In genomic region chr5:155728857-155729683, GRCh38 we compare ENCODE assay signal across 8 cellular contexts.
DNase-seq lines count a peak whose midpoint lies in the region; ATAC-seq and TF ChIP-seq lines count a peak whose summit lies in the region.

No MANE protein-coding gene starts in this region.

- H3K4me3 Mint-ChIP-seq in WTC11, result peak overlapping the region; percentile 73
- no peak overlapping the region for H3K4me3 Mint-ChIP-seq in activated naive CD8-positive, alpha-beta T cell treated with anti-CD3 and anti-CD28 coated beads, Interleukin-2, amount 50 U/mL, for 24 hours

- no peaks in the 10 kb centered on the region for H3K9me3 Mint-ChIP-seq in WTC11
- H3K9me3 Mint-ChIP-seq in activated naive CD8-positive, alpha-beta T cell treated with anti-CD3 and anti-CD28 coated beads, Interleukin-2, amount 50 U/mL, for 24 hours, result peaks cover 5% of the 10 kb centered on the region

- H3K27me3 ChIP-seq in iPS DF 6.9 (ENCODE audit: control insufficient read depth, insufficient read depth, low read length), result peaks cover 51% of the 10 kb centered on the region

- POLR2A ChIA-PET in WTC11 (lab: Charles Lee), result no interaction called here

- ATAC-seq in WTC11, result peak; percentile 44
- no peak for ATAC-seq in HG02571 (IDR thresholded peaks at IDR 0.05; ENCODE audit: unreplicated experiment)
- no peak for ATAC-seq in HG02588 (IDR thresholded peaks at IDR 0.05; ENCODE audit: unreplicated experiment)
- no peak for ATAC-seq in activated naive CD8-positive, alpha-beta T cell treated with anti-CD3 and anti-CD28 coated beads, Interleukin-2, amount 50 U/mL, for 24 hours

- no peak overlapping the region for H3K27ac ChIP-seq in iPS DF 6.9 (ENCODE audit: low read length)

- H3K4me3 ChIP-seq in iPS DF 6.9 (ENCODE audit: low read length) (peak overlapping the region; percentile 51; the same call in 1 of the 2 replicates), skeletal muscle cell (ENCODE audit: low read depth, low read length) (peak overlapping the region; percentile 32)

- peaks cover 16% of the 10 kb centered on the region for H3K4me1 Mint-ChIP-seq in WTC11
- no peaks in the 10 kb centered on the region for H3K4me1 Mint-ChIP-seq in activated naive CD8-positive, alpha-beta T cell treated with anti-CD3 and anti-CD28 coated beads, Interleukin-2, amount 50 U/mL, for 24 hours

- H3K27ac Mint-ChIP-seq in WTC11, result no peak overlapping the region
- H3K27ac Mint-ChIP-seq in activated naive CD8-positive, alpha-beta T cell treated with anti-CD3 and anti-CD28 coated beads, Interleukin-2, amount 50 U/mL, for 24 hours, result no peak overlapping the region

- H3K9me3 ChIP-seq in iPS DF 6.9 (ENCODE audit: control insufficient read depth, insufficient read depth, low read length), result no peaks in the 10 kb centered on the region

- WGBS in iPS DF 6.9 (ENCODE audit: insufficient coverage, insufficient read length), result no CpG with 5 or more reads among the region's 54 CpGs

- CTCF ChIA-PET in WTC11 (lab: Charles Lee), result interaction anchor here (0.8 to 2.4 kb wide), 7 partner anchors 18 to 215 kb away, joined by 3 to 8 read pairs (median 3); no protein-coding TSS in a partner anchor

- DNase-seq in GM10266 (ENCODE audit: extremely low spot score), result peak; percentile 21
- DNase-seq in WTC11 (ENCODE audit: low spot score), result peak; percentile 54
- DNase-seq in iPS DF 6.9 (ENCODE audit: low read depth, low spot score), result peak; percentile 18
- no peak for DNase-seq in skeletal muscle cell (ENCODE audit: low read depth)
- DNase-seq in activated gamma-delta T cell treated with Interleukin-2 at 50 U/mL for 16 hours, result no peak
- no peak for DNase-seq in activated naive CD8-positive, alpha-beta T cell treated with anti-CD3 and anti-CD28 coated beads, Interleukin-2, amount 50 U/mL, for 24 hours

- H3K27me3 Mint-ChIP-seq in WTC11 (ENCODE audit: low read depth), result peaks cover 87% of the 10 kb centered on the region
- H3K27me3 Mint-ChIP-seq in activated naive CD8-positive, alpha-beta T cell treated with anti-CD3 and anti-CD28 coated beads, Interleukin-2, amount 50 U/mL, for 24 hours, result peaks cover 59% of the 10 kb centered on the region

- H3K36me3 ChIP-seq in iPS DF 6.9 (ENCODE audit: control insufficient read depth, insufficient read depth, low read length), result no peaks in the 10 kb centered on the region

- no peaks in the 10 kb centered on the region for H3K4me1 ChIP-seq in iPS DF 6.9 (ENCODE audit: control insufficient read depth, insufficient read depth, low read length)

- H3K36me3 Mint-ChIP-seq in WTC11, result no peaks in the 10 kb centered on the region
- H3K36me3 Mint-ChIP-seq in activated naive CD8-positive, alpha-beta T cell treated with anti-CD3 and anti-CD28 coated beads, Interleukin-2, amount 50 U/mL, for 24 hours (ENCODE audit: low read depth), result no peaks in the 10 kb centered on the region

- no peak for TF ChIP-seq CTCF in GM10266 (IDR thresholded peaks at IDR 0.05; ENCODE audit: control insufficient read depth, insufficient read depth, low read depth, missing control alignments)
- no peak for TF ChIP-seq CTCF in WTC11 (IDR thresholded peaks at IDR 0.05)

TF ChIP-seq in WTC11, 78 proteins besides CTCF, POLR2A, EP300 and RAD21:
- TF ChIP-seq ATF2 (CRISPR knock-in tag; IDR thresholded peaks at IDR 0.05; ENCODE audit: borderline replicate concordance, low read depth) (no peak), ERG (CRISPR knock-in tag; IDR thresholded peaks at IDR 0.05) (no peak), ZSCAN18 (CRISPR knock-in tag; IDR thresholded peaks at IDR 0.05) (no peak), KAT7 (CRISPR knock-in tag; IDR thresholded peaks at IDR 0.05; ENCODE audit: borderline replicate concordance) (peak; percentile 58; the same call in 1 of the 2 replicates), ZNF423 (CRISPR knock-in tag; IDR thresholded peaks at IDR 0.05) (0 out of 2 replicates have a peak, but pooled peaks have one; percentile 16), MAX (CRISPR knock-in tag; IDR thresholded peaks at IDR 0.05) (peak; percentile 14; the same call in 1 of the 2 replicates)

Comparison
In these comparisons a context has a peak if more than half of its experiments do, and no peak if none do; other contexts are left out.
1. DNase-seq: peak in GM10266 (single experiment), WTC11 (single experiment) and iPS DF 6.9 (single experiment); none in skeletal muscle cell (single experiment), activated gamma-delta T cell treated with Interleukin-2 at 50 U/mL for 16 hours (single experiment) and activated naive CD8-positive, alpha-beta T cell treated with anti-CD3 and anti-CD28 coated beads, Interleukin-2, amount 50 U/mL, for 24 hours (single experiment).